1 cellular context compared by ENCODE assay signal in the genomic region with DNA sequence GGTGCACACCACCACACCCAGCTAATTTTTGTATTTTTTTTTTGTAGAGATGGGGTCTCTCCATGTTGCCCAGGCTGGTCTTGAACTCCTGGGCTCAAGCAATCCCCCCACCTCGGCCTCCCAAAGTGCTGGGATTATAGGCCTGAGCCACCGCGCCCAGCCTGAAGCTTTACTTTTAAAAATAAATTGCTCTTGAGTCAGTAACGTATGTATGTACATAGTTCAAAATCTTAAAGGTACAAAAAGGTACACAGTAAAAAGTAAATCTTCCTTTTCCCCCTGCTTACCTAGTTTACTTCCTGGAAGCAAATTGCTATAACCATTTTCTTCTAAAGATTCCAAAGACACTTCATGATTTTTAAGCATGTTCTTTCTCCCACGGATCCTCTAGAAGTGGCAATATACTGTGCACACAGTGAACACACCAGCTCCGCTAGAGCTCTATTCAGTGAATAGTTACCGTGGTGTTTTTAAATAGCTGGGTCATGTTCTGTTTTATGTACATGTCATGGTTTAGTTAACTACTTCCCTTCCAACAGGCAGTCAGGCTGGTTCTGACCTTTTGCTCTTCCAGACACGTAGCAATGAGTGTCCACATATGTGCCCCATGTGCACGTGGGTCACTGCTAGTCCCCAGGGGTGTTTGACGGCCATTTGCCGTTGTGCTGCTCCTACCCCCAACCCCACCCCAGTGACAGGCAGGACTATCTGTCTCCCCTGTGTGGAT.
TF ChIP-seq lines count a peak whose summit lies in the region.

No MANE protein-coding gene starts in this region.

TF ChIP-seq in H1, 55 proteins besides CTCF, POLR2A, EP300 and RAD21:
- TF ChIP-seq GABPA (IDR thresholded peaks at IDR 0.05; ENCODE audit: borderline replicate concordance, insufficient read depth, low read length) (no peak), NANOG (IDR thresholded peaks at IDR 0.05; ENCODE audit: insufficient read depth, low read depth, low read length, poor library complexity, severe bottlenecking) (no peak), SAP30 (IDR thresholded peaks at IDR 0.05; ENCODE audit: insufficient read depth, insufficient replicate concordance, low read length) (no peak), TEAD4 (IDR thresholded peaks at IDR 0.05; ENCODE audit: low read depth, low read length) (no peak), BACH1 (IDR thresholded peaks at IDR 0.05; ENCODE audit: low read length) (0 out of 2 replicates have a peak, but pooled peaks have one; percentile 20), SRF (IDR thresholded peaks at IDR 0.05; ENCODE audit: low read depth, low read length) (no peak)
